ENCODE assay signal across 8 cellular contexts in the genomic region with DNA sequence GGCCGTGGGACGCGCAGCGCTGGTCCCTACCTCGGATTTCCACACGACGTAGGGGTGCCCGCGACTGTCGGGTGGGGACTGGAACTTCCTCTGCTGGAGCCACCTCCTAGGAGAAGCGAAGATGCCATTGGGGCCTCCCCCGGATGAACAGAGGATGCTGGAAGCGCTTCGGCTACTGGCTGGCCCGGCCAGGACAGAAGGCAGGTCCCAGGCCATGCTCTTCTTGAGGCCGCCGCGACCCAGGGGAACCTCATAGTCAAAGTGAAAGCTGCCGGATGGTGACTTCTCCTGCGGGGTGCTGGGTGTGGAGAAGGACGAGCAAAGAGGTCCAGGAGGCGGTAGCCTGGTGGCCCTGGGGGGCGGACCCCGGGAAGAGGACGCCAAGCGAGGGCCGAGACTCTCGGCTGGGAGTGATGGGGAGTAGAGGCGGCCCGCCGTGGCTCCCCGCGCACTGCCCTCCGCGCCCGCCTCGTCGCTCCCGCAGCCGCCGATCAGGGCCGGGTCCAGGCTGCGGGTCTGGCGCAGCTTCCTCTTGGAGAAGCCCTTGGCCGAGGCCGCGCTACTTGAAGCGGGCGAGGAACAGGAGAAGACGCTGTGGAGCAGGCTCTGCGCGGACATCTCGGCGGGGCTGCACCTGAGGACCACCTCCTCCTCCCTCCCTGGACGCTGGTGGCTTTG. TPM values are rescaled to one million over a fixed set of nuclear protein-coding genes. Genes with fewer than 3 reads are reported as not detected.
A peak's percentile ranks its signal among the peaks of the same experiment; 100 is the strongest.
DNase-seq lines count a peak whose midpoint lies in the region; ATAC-seq and TF ChIP-seq lines count a peak whose summit lies in the region.

No MANE protein-coding gene starts in this region.

- H3K4me3 ChIP-seq in BJ (ENCODE audit: low read depth, low read length) = peak overlapping the region; percentile 31
- peak overlapping the region; percentile 84 for H3K4me3 ChIP-seq in HUES6 (ENCODE audit: low read depth, low read length)
- H3K4me3 ChIP-seq in fibroblast of the aortic adventitia (ENCODE audit: low read depth, low read length) = peak overlapping the region; percentile 68
- peak overlapping the region; percentile 48 for H3K4me3 ChIP-seq in neuron (ENCODE audit: low read length)

- H3K36me3 ChIP-seq in BJ (ENCODE audit: control insufficient read depth, insufficient read depth, low read length) (no peaks in the 10 kb centered on the region), HUES6 (ENCODE audit: control insufficient read depth, insufficient read depth, low read length) (no peaks in the 10 kb centered on the region), neuron (ENCODE audit: insufficient read depth, low read length) (no peaks in the 10 kb centered on the region)

- no peak for DNase-seq in BJ (ENCODE audit: low read depth)
- DNase-seq in fibroblast of the aortic adventitia (ENCODE audit: low read depth) = no peak
- DNase-seq in natural killer cell = no peak
- DNase-seq in SIG-M5 treated with dmso at 0.1 percent for 504 hours (lab: John Stamatoyannopoulos, UW; ENCODE audit: unreplicated experiment) = no peak

- peaks cover 8% of the 10 kb centered on the region for H3K27me3 ChIP-seq in BJ (ENCODE audit: control insufficient read depth, insufficient read depth, low read length)
- H3K27me3 ChIP-seq in HUES6 (ENCODE audit: control insufficient read depth, insufficient read depth, low read length) = peaks cover 97% of the 10 kb centered on the region
- H3K27me3 ChIP-seq in neuron (ENCODE audit: insufficient read depth, low read length) = peaks cover 20% of the 10 kb centered on the region

- H3K9ac ChIP-seq in HUES6 (ENCODE audit: low read length) = peak overlapping the region; percentile 71

- no peaks in the 10 kb centered on the region for H3K36me3 Mint-ChIP-seq in natural killer cell

- H3K9me3 Mint-ChIP-seq in natural killer cell = no peaks in the 10 kb centered on the region

- POLR2A ChIA-PET in BJ (lab: Charles Lee) = no interaction called here

- H3K4me1 ChIP-seq in HUES6 (ENCODE audit: control insufficient read depth, insufficient read depth, low read length) = peaks cover 5% of the 10 kb centered on the region; the same call in 1 of the 2 replicates
- H3K4me1 ChIP-seq in neuron (ENCODE audit: insufficient read depth, low read length) = peaks cover 7% of the 10 kb centered on the region

- H3K27ac Mint-ChIP-seq in natural killer cell = no peak overlapping the region

- H3K4me3 Mint-ChIP-seq in natural killer cell = no peak overlapping the region

- H2AFZ ChIP-seq in neuron (ENCODE audit: low read depth, low read length) = peak overlapping the region; percentile 85

- no peak overlapping the region for H3K27ac ChIP-seq in HUES6 (ENCODE audit: low read depth, low read length)

- H3K9me3 ChIP-seq in HUES6 (ENCODE audit: control insufficient read depth, insufficient read depth, low read depth, low read length) = no peaks in the 10 kb centered on the region
- no peaks in the 10 kb centered on the region for H3K9me3 ChIP-seq in neuron (ENCODE audit: low read length)

- peaks cover 30 to 46% of the 10 kb centered on the region in 2 donors for H3K27me3 Mint-ChIP-seq in natural killer cell (ENCODE audit: low read depth in 2 of 2)

- intact Hi-C loops in natural killer cell (cut with micrococcal nuclease) = no loop called here

- H3K4me1 Mint-ChIP-seq in natural killer cell = no peaks in the 10 kb centered on the region

- CTCF ChIA-PET in BJ (lab: Yijun Ruan, JAX) = no interaction called here

- ATAC-seq in natural killer cell (no peak), GM21423 (IDR thresholded peaks at IDR 0.05; ENCODE audit: unreplicated experiment) (no peak), HG02884 (IDR thresholded peaks at IDR 0.05; ENCODE audit: unreplicated experiment) (no peak)

- TF ChIP-seq CTCF in BJ (IDR thresholded peaks at IDR 0.05; ENCODE audit: insufficient read depth, low read depth, low read length) = no peak
- no peak for TF ChIP-seq CTCF in fibroblast of the aortic adventitia (IDR thresholded peaks at IDR 0.05; ENCODE audit: insufficient read depth, low read length)
- TF ChIP-seq CTCF in natural killer cell (IDR thresholded peaks at IDR 0.05) = no peak

RNA-seq across cellular contexts. Expression of a gene that starts 1.4 kb away (rescaled TPM):
- 1.0 and 1.3 TPM in 2 replicates for polyA plus RNA-seq in BJ (2011; rRNA removed)
- 1.7 and 1.8 TPM in 2 replicates for polyA minus RNA-seq in BJ (2011; rRNA and poly(A)+ RNA removed)
- 16.9 and 20.9 TPM in 2 replicates for total RNA-seq in fibroblast of the aortic adventitia (ENCODE audit: low replicate concordance)
- total RNA-seq in natural killer cell = 1 to 10 TPM in 2 of 3 donors, under 1 TPM in 1; 0.32 to 1.9 (median 1.8) TPM

Comparison
In these comparisons a context has a peak if more than half of its experiments do, and no peak if none do; other contexts are left out.
1. H3K4me3 ChIP-seq: peak in every context shown above with its lines; median percentile 84 in HUES6; 68 in fibroblast of the aortic adventitia; 48 in neuron; 31 in BJ.